ENCODE assay signal across 1 cellular context in genomic region chr4:37008199-37008598, GRCh38.
TF ChIP-seq lines count a peak whose summit lies in the region.

No MANE protein-coding gene starts in this region.

TF ChIP-seq in HepG2, 621 proteins besides CTCF, POLR2A, EP300 and RAD21 (continued from another document and continues in another):
- TF ChIP-seq ZHX2 (IDR thresholded peaks at IDR 0.05; ENCODE audit: low read depth) (0 out of 2 replicates have a peak, but pooled peaks have one; percentile 31), ZHX2 (CRISPR knock-in tag; IDR thresholded peaks at IDR 0.05; ENCODE audit: borderline replicate concordance) (no peak), KDM2A (CRISPR knock-in tag; IDR thresholded peaks at IDR 0.05; ENCODE audit: borderline replicate concordance, low read depth) (peak; percentile 66), YY1 (IDR thresholded peaks at IDR 0.05; ENCODE audit: insufficient read depth, insufficient replicate concordance, low read depth, low read length) (peak; percentile 80), HBP1 (CRISPR knock-in tag; IDR thresholded peaks at IDR 0.05; ENCODE audit: low read depth) (peak; percentile 74; the same call in 1 of the 2 replicates), ZNF740 (CRISPR knock-in tag; IDR thresholded peaks at IDR 0.05) (no peak), REXO4 (CRISPR knock-in tag; IDR thresholded peaks at IDR 0.05; ENCODE audit: borderline replicate concordance) (no peak), ZNF772 (CRISPR knock-in tag; IDR thresholded peaks at IDR 0.05) (no peak), GTF2F1 (IDR thresholded peaks at IDR 0.05; ENCODE audit: low read length) (no peak), IRF1 (CRISPR knock-in tag; IDR thresholded peaks at IDR 0.05; ENCODE audit: low read depth) (no peak), PCBP1 (IDR thresholded peaks at IDR 0.05; ENCODE audit: borderline replicate concordance, low read depth, low read length) (no peak), ZNF343 (CRISPR knock-in tag; IDR thresholded peaks at IDR 0.05) (no peak), JUND (CRISPR knock-in tag; IDR thresholded peaks at IDR 0.05) (peak; percentile 90), KLF16 (CRISPR knock-in tag; IDR thresholded peaks at IDR 0.05) (peak in 1 of 2 experiments; percentile 87; a peak in 2 of 4 replicates), ZFP41 (CRISPR knock-in tag; IDR thresholded peaks at IDR 0.05; ENCODE audit: borderline replicate concordance) (no peak), ZBTB3 (CRISPR knock-in tag; IDR thresholded peaks at IDR 0.05; ENCODE audit: borderline replicate concordance, low read depth) (no peak), ELF1 (CRISPR knock-in tag; IDR thresholded peaks at IDR 0.05) (no peak), RNF219 (CRISPR knock-in tag; IDR thresholded peaks at IDR 0.05) (no peak), RFXANK (CRISPR knock-in tag; IDR thresholded peaks at IDR 0.05) (no peak), HOXD1 (CRISPR knock-in tag; IDR thresholded peaks at IDR 0.05) (0 out of 2 replicates have a peak, but pooled peaks have one; percentile 48), ZNF503 (CRISPR knock-in tag; IDR thresholded peaks at IDR 0.05) (peak; percentile 78), SNRNP70 (IDR thresholded peaks at IDR 0.05; ENCODE audit: low read depth, low read length) (no peak), ZFP91 (CRISPR knock-in tag; IDR thresholded peaks at IDR 0.05; ENCODE audit: borderline replicate concordance) (0 out of 2 replicates have a peak, but pooled peaks have one; percentile 23), EZH2 (conservative IDR thresholded peaks at IDR 0.05; ENCODE audit: low read depth, low read length) (no peak), MTF2 (CRISPR knock-in tag; IDR thresholded peaks at IDR 0.05; ENCODE audit: borderline replicate concordance) (no peak), ZNF317 (CRISPR knock-in tag; IDR thresholded peaks at IDR 0.05) (peak; percentile 88), CENPT (CRISPR knock-in tag; IDR thresholded peaks at IDR 0.05; ENCODE audit: low read depth) (no peak), NPAS2 (CRISPR knock-in tag; IDR thresholded peaks at IDR 0.05; ENCODE audit: borderline replicate concordance) (no peak), PITX1 (CRISPR knock-in tag; IDR thresholded peaks at IDR 0.05) (peak; percentile 55), ZNF768 (CRISPR knock-in tag; IDR thresholded peaks at IDR 0.05) (no peak), LRRFIP1 (CRISPR knock-in tag; conservative IDR thresholded peaks at IDR 0.05) (no peak), KLF11 (CRISPR knock-in tag; IDR thresholded peaks at IDR 0.05) (no peak), TCF7 (IDR thresholded peaks at IDR 0.05; ENCODE audit: low read depth) (0 out of 2 replicates have a peak, but pooled peaks have one; percentile 9), NFYC (CRISPR knock-in tag; IDR thresholded peaks at IDR 0.05) (no peak), TOE1 (CRISPR knock-in tag; IDR thresholded peaks at IDR 0.05) (no peak), ZNF296 (CRISPR knock-in tag; conservative IDR thresholded peaks at IDR 0.05) (no peak), NR2C2 (CRISPR knock-in tag; IDR thresholded peaks at IDR 0.05; ENCODE audit: borderline replicate concordance) (peak; percentile 48; the same call in 1 of the 2 replicates), ZNF101 (CRISPR knock-in tag; IDR thresholded peaks at IDR 0.05; ENCODE audit: borderline replicate concordance, low read depth) (no peak), HOXA9 (CRISPR knock-in tag; IDR thresholded peaks at IDR 0.05; ENCODE audit: borderline replicate concordance) (peak; percentile 57; the same call in 1 of the 2 replicates), HHEX (CRISPR knock-in tag; IDR thresholded peaks at IDR 0.05) (0 out of 2 replicates have a peak, but pooled peaks have one; percentile 15), ZNF615 (CRISPR knock-in tag; IDR thresholded peaks at IDR 0.05; ENCODE audit: borderline replicate concordance) (no peak), TRIM22 (IDR thresholded peaks at IDR 0.05) (no peak), ZNF747 (CRISPR knock-in tag; IDR thresholded peaks at IDR 0.05; ENCODE audit: borderline replicate concordance) (no peak), KDM5A (IDR thresholded peaks at IDR 0.05; ENCODE audit: borderline replicate concordance, low read length) (no peak)
